15 cellular contexts compared by ENCODE assay signal in genomic region chr7:794207-794606, GRCh38. TPM values are rescaled to one million over a fixed set of nuclear protein-coding genes. Genes with fewer than 3 reads are reported as not detected.
DNase-seq lines count a peak whose midpoint lies in the region; ATAC-seq and TF ChIP-seq lines count a peak whose summit lies in the region.
"Had no signal": no experiment of that assay in that cellular context is flagged by ENCODE, and none has a peak within 500 bp of the region (broad histone marks: within the 10 kb centered on the region; RNA-seq: fewer than 3 reads in every experiment).

No MANE protein-coding gene starts in this region.

- intact Hi-C loops in left cardiac atrium (cut with DNase I) (no loop called here), mucosa of descending colon (cut with DNase I, micrococcal nuclease) (no loop called here)

- CTCF ChIA-PET in RWPE1 (lab: Yijun Ruan, JAX) = no interaction called here

- H3K9ac ChIP-seq in skeletal muscle tissue (ENCODE audit: low read depth in 1 of 3, low read length in 3 of 3) = peak overlapping the region; percentile 34 to 50 (median 36)
- H3K9ac ChIP-seq: BLaER1 treated with 17β-estradiol and CSF1 and Interleukin-3, amounts not matched to agents 10 nM and 100 nM had no signal

- no peaks in the 10 kb centered on the region for H3K27me3 ChIP-seq in cardiac muscle cell
- H3K27me3 ChIP-seq in skeletal muscle tissue (ENCODE audit: control insufficient read depth in 3 of 3, insufficient read depth in 3 of 3, low read length in 3 of 3) = no peaks in the 10 kb centered on the region
- H3K27me3 ChIP-seq: BLaER1 treated with 17β-estradiol and CSF1 and Interleukin-3, amounts not matched to agents 10 nM and 100 nM had no signal

- no peaks in the 10 kb centered on the region for H3K4me1 ChIP-seq in cardiac muscle cell (ENCODE audit: low read depth)
- H3K4me1 ChIP-seq in mucosa of descending colon (ENCODE audit: low read depth) = no peaks in the 10 kb centered on the region
- H3K4me1 ChIP-seq in skeletal muscle tissue (ENCODE audit: control insufficient read depth in 3 of 3, insufficient read depth in 3 of 3, low read length in 3 of 3) = peaks cover 12 to 29% (median 27%) of the 10 kb centered on the region in 3 donors

- H3K9me3 ChIP-seq in cardiac muscle cell (ENCODE audit: low read depth) (no peaks in the 10 kb centered on the region), mucosa of descending colon (no peaks in the 10 kb centered on the region), skeletal muscle tissue (ENCODE audit: control insufficient read depth in 3 of 3, low read length in 3 of 3) (no peaks in the 10 kb centered on the region)

- DNase-seq in cardiac muscle cell (ENCODE audit: low read depth in 1 of 2, low spot score in 1 of 2) (no peak), left cardiac atrium (no peak), RWPE1 (ENCODE audit: low spot score) (no peak), mucosa of descending colon (no peak), GM13976 (ENCODE audit: low spot score) (no peak), T-helper 9 cell (no peak)
- DNase-seq in activated CD8-positive, alpha-beta memory T cell treated with anti-CD3 and anti-CD28 coated beads, Interleukin-2, amount 50 U/mL, for 48 hours = no peak
- DNase-seq: ACHN; CD4-positive, CD25-positive, alpha-beta regulatory T cell; DMS53; GF-D8; H9 had no signal

- in situ Hi-C loops in GM13976 (cut with MboI; ENCODE audit: low sequenced_read_pairs, unreplicated experiment) = no loop called here

- POLR2A ChIA-PET in RWPE1 (lab: Yijun Ruan, JAX; ENCODE audit: low non-redundant PET) = interaction anchor here (0.6 kb wide), 1 partner anchor 38 kb away, joined by 3 read pairs; the partner anchor contains the start of gene SUN1

- no peaks in the 10 kb centered on the region for H3K36me3 ChIP-seq in cardiac muscle cell
- H3K36me3 ChIP-seq in mucosa of descending colon (ENCODE audit: low read depth) = no peaks in the 10 kb centered on the region
- H3K36me3 ChIP-seq in skeletal muscle tissue (ENCODE audit: control insufficient read depth in 3 of 3, insufficient read depth in 3 of 3, low read length in 3 of 3) = no peaks in the 10 kb centered on the region

- ATAC-seq in left cardiac atrium = no peak
- peak; percentile 3 for ATAC-seq in mucosa of descending colon
- ATAC-seq: HepG2 had no signal

- no peak overlapping the region for H3K4me3 ChIP-seq in cardiac muscle cell
- no peak overlapping the region for H3K4me3 ChIP-seq in mucosa of descending colon
- no peak overlapping the region for H3K4me3 ChIP-seq in skeletal muscle tissue (ENCODE audit: low read length in 3 of 3)
- H3K4me3 ChIP-seq: BLaER1 treated with 17β-estradiol and CSF1 and Interleukin-3, amounts not matched to agents 10 nM and 100 nM had no signal

- TF ChIP-seq CTCF in cardiac muscle cell (IDR thresholded peaks at IDR 0.05; ENCODE audit: low read depth, low read length) = no peak
- no peak for TF ChIP-seq CTCF in RWPE1 (conservative IDR thresholded peaks at IDR 0.05; ENCODE audit: low read depth)
- no peak for TF ChIP-seq CTCF in mucosa of descending colon (IDR thresholded peaks at IDR 0.05)
- no peak for TF ChIP-seq CTCF in GM13976 (IDR thresholded peaks at IDR 0.05; ENCODE audit: borderline replicate concordance, control extremely low read depth, extremely low read depth, insufficient read depth, missing control alignments)

- H3K27ac ChIP-seq in cardiac muscle cell (peak overlapping the region; percentile 48), RWPE1 (peak overlapping the region; percentile 17), skeletal muscle tissue (ENCODE audit: low read depth, low read length) (peak overlapping the region; percentile 69)
- H3K27ac ChIP-seq: BLaER1 treated with 17β-estradiol and CSF1 and Interleukin-3, amounts not matched to agents 10 nM and 100 nM had no signal

RNA-seq across cellular contexts. Expression of gene SUN1, which starts 38.1 kb away (rescaled TPM):
- 172 and 188 TPM in 2 replicates for total RNA-seq in cardiac muscle cell
- 152 and 172 TPM in 2 replicates for polyA plus RNA-seq in cardiac muscle cell
- total RNA-seq in left cardiac atrium = 100 to 1,000 TPM; 124 to 136 TPM
- total RNA-seq in mucosa of descending colon = 100 to 1,000 TPM; 151 to 179 (median 164) TPM
- 180 TPM for total RNA-seq in skeletal muscle tissue

Comparison
In these comparisons a context has a peak if more than half of its experiments do, and no peak if none do; other contexts are left out.
1. H3K27ac ChIP-seq: peak in every context shown above with its lines; median percentile 69 in skeletal muscle tissue; 48 in cardiac muscle cell; 17 in RWPE1.